In the genomic region with DNA sequence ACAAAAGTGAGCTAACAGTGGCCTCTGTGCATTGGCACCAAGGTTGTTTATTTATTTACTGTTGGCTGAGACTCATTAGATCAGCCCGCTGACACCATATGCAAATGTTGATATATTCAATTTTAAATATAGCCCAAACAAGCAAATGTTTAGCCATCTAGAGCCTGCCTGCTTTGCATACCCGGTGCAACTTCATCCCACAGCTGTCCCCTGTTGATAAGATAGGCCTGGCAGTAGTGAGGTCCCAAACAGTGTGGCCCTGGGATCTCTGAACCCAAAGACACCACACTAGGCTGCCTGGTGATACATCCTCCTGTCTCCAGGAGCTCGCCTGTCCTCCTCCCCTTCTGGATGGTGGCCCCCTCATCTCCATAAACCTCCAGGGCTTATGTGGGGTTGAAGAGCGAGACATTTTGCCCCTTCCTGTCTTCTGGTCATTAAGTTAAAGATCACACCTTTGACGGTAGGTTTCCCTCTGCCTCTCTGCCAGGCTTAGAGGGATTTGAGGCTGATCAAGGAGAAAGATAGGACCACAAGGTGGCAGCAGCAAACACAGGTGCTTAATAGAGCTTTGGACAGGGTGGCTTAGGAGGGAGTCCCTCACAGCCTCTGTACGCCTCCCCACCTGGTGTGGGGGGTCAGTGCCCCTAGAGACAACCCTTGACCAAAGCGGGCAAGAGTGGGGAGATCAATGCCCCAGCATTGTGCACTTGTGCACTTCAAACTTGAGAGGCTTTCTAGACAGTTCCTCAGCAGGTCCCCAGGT, we compare ENCODE assay signal across 8 cellular contexts. TPM values are rescaled to one million over a fixed set of nuclear protein-coding genes. Genes with fewer than 3 reads are reported as not detected.
A peak's percentile ranks its signal among the peaks of the same experiment; 100 is the strongest.
DNase-seq lines count a peak whose midpoint lies in the region; ATAC-seq and TF ChIP-seq lines count a peak whose summit lies in the region.

No MANE protein-coding gene starts in this region.

- H3K27me3 ChIP-seq in CD4-positive, alpha-beta T cell (ENCODE audit: control insufficient read depth, insufficient read depth, low read length): peaks cover 5% of the 10 kb centered on the region
- no peaks in the 10 kb centered on the region for H3K27me3 ChIP-seq in MM.1S (replicated peaks; ENCODE audit: insufficient read depth, low read length)

- no peaks in the 10 kb centered on the region for H3K36me3 Mint-ChIP-seq in CD4-positive, alpha-beta T cell (ENCODE audit: low read depth)

- H3K27ac Mint-ChIP-seq in CD4-positive, alpha-beta T cell: no peak overlapping the region

- no peaks in the 10 kb centered on the region for H3K79me2 ChIP-seq in MM.1S (ENCODE audit: low read length)

- peak; percentile 54 for ATAC-seq in CD4-positive, alpha-beta T cell (ENCODE audit: poor library complexity)
- ATAC-seq in GM19035 (IDR thresholded peaks at IDR 0.05; ENCODE audit: unreplicated experiment): peak; percentile 81
- no peak for ATAC-seq in HG03196 (IDR thresholded peaks at IDR 0.05; ENCODE audit: unreplicated experiment)

- CTCF ChIA-PET in CD4-positive, alpha-beta T cell (lab: Charles Lee): interaction anchor here (0.6 to 3.4 kb wide), 2 partner anchors 138 to 210 kb away, joined by 3 to 24 read pairs; no protein-coding TSS in a partner anchor

- H3K4me3 ChIP-seq in MM.1S (ENCODE audit: low read length): no peak overlapping the region

- peaks cover 52% of the 10 kb centered on the region for H3K27me3 Mint-ChIP-seq in CD4-positive, alpha-beta T cell

- intact Hi-C loops in CD4-positive, alpha-beta T cell (cut with DNase I, micrococcal nuclease): loop anchor here in 1 of 2 experiments (2.0 kb wide), 1 partner anchor 140 kb away; no protein-coding TSS in a partner anchor

- no peak overlapping the region for H3K9ac ChIP-seq in MM.1S (ENCODE audit: low read length)

- no peaks in the 10 kb centered on the region for H3K9me2 ChIP-seq in MM.1S (replicated peaks; ENCODE audit: insufficient read depth, low read length)

- POLR2A ChIA-PET in CD4-positive, alpha-beta T cell (lab: Charles Lee): interaction anchor here (2.1 kb wide), 1 partner anchor 138 kb away, joined by 7 read pairs; no protein-coding TSS in a partner anchor

- TF ChIP-seq CTCF in CD4-positive, alpha-beta T cell (IDR thresholded peaks at IDR 0.05): no peak
- TF ChIP-seq CTCF in MM.1S (IDR thresholded peaks at IDR 0.05; ENCODE audit: low read length): peak; percentile 76

- no peaks in the 10 kb centered on the region for H3K4me1 ChIP-seq in MM.1S (ENCODE audit: low read length)

- DNase-seq in CD4-positive, alpha-beta T cell: peak in 8 of 10 experiments; percentile 3 to 37 (median 12)
- peak; percentile 54 for DNase-seq in MM.1S
- DNase-seq in activated T-cell treated with anti-CD3 and anti-CD28 coated beads for 24 hours (ENCODE audit: low read depth): peak; percentile 12
- DNase-seq in iPS-NIHi11 (ENCODE audit: low spot score): peak; percentile 45
- no peak for DNase-seq in NCI-H510A (lab: John Stamatoyannopoulos, UW)
- DNase-seq in COLO829 (ENCODE audit: low spot score): no peak

- 0 out of 2 replicates have a peak overlapping the region, but pooled peaks have one; percentile 12 for H2AFZ ChIP-seq in MM.1S (ENCODE audit: low read length)

- H3K9me3 ChIP-seq in CD4-positive, alpha-beta T cell (ENCODE audit: control insufficient read depth, low read length): peaks cover 9% of the 10 kb centered on the region
- H3K9me3 ChIP-seq in MM.1S (replicated peaks; ENCODE audit: insufficient read depth, low read length): no peaks in the 10 kb centered on the region

- no peak overlapping the region for H3K4me3 Mint-ChIP-seq in CD4-positive, alpha-beta T cell

- no peaks in the 10 kb centered on the region for H3K4me1 Mint-ChIP-seq in CD4-positive, alpha-beta T cell (ENCODE audit: low read depth)

- H3F3A ChIP-seq in MM.1S (ENCODE audit: insufficient read depth, low read length): no peaks in the 10 kb centered on the region

- peaks cover 5% of the 10 kb centered on the region for H3K9me3 Mint-ChIP-seq in CD4-positive, alpha-beta T cell

- no peak overlapping the region for H3K27ac ChIP-seq in CD4-positive, alpha-beta T cell (ENCODE audit: low read depth, low read length)
- no peak overlapping the region for H3K27ac ChIP-seq in MM.1S (ENCODE audit: low read length)

- H3K36me3 ChIP-seq in MM.1S (replicated peaks; ENCODE audit: insufficient read depth, low read length): no peaks in the 10 kb centered on the region

- H4K20me1 ChIP-seq in MM.1S (ENCODE audit: insufficient read depth, low read length): no peaks in the 10 kb centered on the region

- no peak overlapping the region for H3K4me2 ChIP-seq in MM.1S (ENCODE audit: low read depth, low read length)

RNA-seq across cellular contexts. Expression of gene MYO5B, which starts 23.7 kb away (rescaled TPM):
- total RNA-seq in CD4-positive, alpha-beta T cell: not detected

RNA-seq across cellular contexts. Expression of gene CFAP53, which starts 47.7 kb away (rescaled TPM):
- total RNA-seq in CD4-positive, alpha-beta T cell: under 1 TPM; 0.33 to 0.47 TPM

Comparison
In these comparisons a context has a peak if more than half of its experiments do, and no peak if none do; other contexts are left out.
1. DNase-seq: peak in CD4-positive, alpha-beta T cell (8 of 10), MM.1S (single experiment), activated T-cell treated with anti-CD3 and anti-CD28 coated beads for 24 hours (single experiment) and iPS-NIHi11 (single experiment); none in NCI-H510A (single experiment) and COLO829 (single experiment).